Comparison of ENCODE assay signal across 2 cellular contexts in genomic region chr14:90578283-90578985, GRCh38.
TF ChIP-seq lines count a peak whose summit lies in the region.

No MANE protein-coding gene starts in this region.

TF ChIP-seq in H1, 55 proteins besides CTCF, POLR2A, EP300 and RAD21 (continued from another document):
- TF ChIP-seq MAFK (IDR thresholded peaks at IDR 0.05; ENCODE audit: low read depth, low read length): no peak
- no peak for TF ChIP-seq NANOG (IDR thresholded peaks at IDR 0.05; ENCODE audit: insufficient read depth, low read depth, low read length, poor library complexity, severe bottlenecking)
- no peak for TF ChIP-seq CHD2 (IDR thresholded peaks at IDR 0.05; ENCODE audit: low read length)
- TF ChIP-seq CTBP2 (IDR thresholded peaks at IDR 0.05; ENCODE audit: borderline replicate concordance, insufficient read depth, insufficient read length, low read length): no peak
- TF ChIP-seq PHF8 (conservative IDR thresholded peaks at IDR 0.05; ENCODE audit: low read depth, low read length): no peak

TF ChIP-seq in GM12891, 5 proteins besides CTCF, POLR2A, EP300 and RAD21 (continued from another document):
- TF ChIP-seq TAF1 (IDR thresholded peaks at IDR 0.05; ENCODE audit: low read depth, low read length) (no peak), PAX5 (IDR thresholded peaks at IDR 0.05; ENCODE audit: insufficient read depth, low read length, severe bottlenecking) (no peak), POU2F2 (IDR thresholded peaks at IDR 0.05; ENCODE audit: low read depth, low read length) (no peak)
